Comparison of ENCODE assay signal across 31 cellular contexts in the genomic region with DNA sequence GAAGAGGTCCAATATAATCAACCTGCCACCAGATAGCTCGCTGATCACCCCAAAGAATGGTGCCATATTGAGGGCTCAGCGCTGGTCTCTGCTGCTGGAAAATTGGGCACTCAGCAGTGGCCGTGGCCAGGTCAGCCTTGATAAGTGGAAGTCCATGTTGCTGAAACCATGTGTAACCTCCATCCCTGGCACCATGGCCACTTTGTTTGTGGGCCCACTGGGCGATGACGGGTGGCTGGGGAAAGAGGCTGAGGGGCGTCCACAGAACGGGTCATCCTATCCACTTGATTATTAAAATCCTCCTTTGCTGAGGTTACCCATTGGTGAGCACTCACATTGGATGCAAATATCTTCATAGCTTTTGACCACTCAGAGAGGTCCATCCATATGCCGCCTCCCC. TPM values are rescaled to one million over a fixed set of nuclear protein-coding genes. Genes with fewer than 3 reads are reported as not detected.
"Had no signal": no experiment of that assay in that cellular context is flagged by ENCODE, and none has a peak within 500 bp of the region (broad histone marks: within the 10 kb centered on the region; RNA-seq: fewer than 3 reads in every experiment).

No MANE protein-coding gene starts in this region.

- H3K4me3 Mint-ChIP-seq: stimulated activated effector memory CD8-positive, alpha-beta T cell treated with anti-CD3 and anti-CD28 coated beads, Interleukin-12 subunit alpha, Interleukin-12 subunit beta, amount 100 ng/mL, for 72 hours; stimulated activated memory B cell treated with anti-CD40 and anti-IgM and Interleukin-4, amounts not matched to agents 10 μg/mL and 1 μg/mL and 100 μg/mL, for 72 hours; stimulated activated naive B cell treated with anti-CD40 and anti-IgM and Interleukin-4, amounts not matched to agents 10 μg/mL and 1 μg/mL and 100 μg/mL, for 72 hours; stimulated activated naive CD8-positive, alpha-beta T cell treated with anti-CD3 and anti-CD28 coated beads, Interleukin-15, amount 100 ng/mL, for 72 hours; stimulated activated naive CD8-positive, alpha-beta T cell treated with anti-CD3 and anti-CD28 coated beads, Interleukin-15, Interleukin-2, amounts not matched to agents 100 ng/mL and 50 ng/mL, for 24 hours; type B pancreatic cell had no signal

- H3K4me1 ChIP-seq: stomach, suprapubic skin, testis, thyroid gland, tibial artery, tibial nerve, transverse colon, upper lobe of left lung, upper lobe of right lung, uterus, vagina had no signal

- H3K27ac Mint-ChIP-seq: stimulated activated effector memory CD8-positive, alpha-beta T cell treated with anti-CD3 and anti-CD28 coated beads, Interleukin-12 subunit alpha, Interleukin-12 subunit beta, amount 100 ng/mL, for 72 hours; stimulated activated memory B cell treated with anti-CD40 and anti-IgM and Interleukin-4, amounts not matched to agents 10 μg/mL and 1 μg/mL and 100 μg/mL, for 72 hours; stimulated activated naive B cell treated with anti-CD40 and anti-IgM and Interleukin-4, amounts not matched to agents 10 μg/mL and 1 μg/mL and 100 μg/mL, for 72 hours; stimulated activated naive CD8-positive, alpha-beta T cell treated with anti-CD3 and anti-CD28 coated beads, Interleukin-15, amount 100 ng/mL, for 72 hours; stimulated activated naive CD8-positive, alpha-beta T cell treated with anti-CD3 and anti-CD28 coated beads, Interleukin-15, Interleukin-2, amounts not matched to agents 100 ng/mL and 50 ng/mL, for 24 hours; type B pancreatic cell had no signal

- DNase-seq: stimulated activated CD4-positive, alpha-beta T cell treated with anti-CD3 and anti-CD28 coated beads, Interleukin-2, amount 100 ng/mL, for 48 hours; stimulated activated CD4-positive, alpha-beta T cell treated with anti-CD3 and anti-CD28 coated beads, Interleukin-4, amount 100 ng/mL, for 1 hour; stimulated activated CD4-positive, alpha-beta T cell treated with anti-CD3 and anti-CD28 coated beads, Interleukin-4, amount 100 ng/mL, for 24 hours; stimulated activated CD4-positive, alpha-beta T cell treated with anti-CD3 and anti-CD28 coated beads, Interleukin-4, amount 100 ng/mL, for 4 hours; stimulated activated CD8-positive, alpha-beta memory T cell treated with anti-CD3 and anti-CD28 coated beads, Interleukin-4, amount 100 ng/mL, for 48 hours; stimulated activated naive B cell treated with anti-CD40 and anti-IgM and Interleukin-4, amounts not matched to agents 10 μg/mL and 1 μg/mL and 100 μg/mL, for 72 hours; stimulated activated naive CD4-positive, alpha-beta T cell; stimulated activated naive CD4-positive, alpha-beta T cell treated with Interleukin-2 at 50 U/mL for 16 hours; stimulated activated naive CD8-positive, alpha-beta T cell treated with anti-CD3 and anti-CD28 coated beads, Interleukin-15, amount 100 ng/mL, for 72 hours; stimulated activated naive CD8-positive, alpha-beta T cell treated with anti-CD3 and anti-CD28 coated beads, Interleukin-15, Interleukin-2, amounts not matched to agents 100 U/mL and 50 U/mL, for 24 hours; stomach; substantia nigra; testis; thyroid gland; tibial artery; transverse colon; upper lobe of left lung; upper lobe of right lung; uterus had no signal

- H3K9me3 ChIP-seq: suprapubic skin, testis, thoracic aorta, thyroid gland, transverse colon, upper lobe of left lung, upper lobe of right lung, vagina had no signal

- H3K4me3 ChIP-seq: stomach, suprapubic skin, testis, thoracic aorta, thyroid gland, tibial artery, tibial nerve, transverse colon, upper lobe of left lung, upper lobe of right lung, uterus, vagina had no signal

- H3K9me3 Mint-ChIP-seq: stimulated activated effector memory CD8-positive, alpha-beta T cell treated with anti-CD3 and anti-CD28 coated beads, Interleukin-12 subunit alpha, Interleukin-12 subunit beta, amount 100 ng/mL, for 72 hours; stimulated activated memory B cell treated with anti-CD40 and anti-IgM and Interleukin-4, amounts not matched to agents 10 μg/mL and 1 μg/mL and 100 μg/mL, for 72 hours; stimulated activated naive CD8-positive, alpha-beta T cell treated with anti-CD3 and anti-CD28 coated beads, Interleukin-15, amount 100 ng/mL, for 72 hours; stimulated activated naive CD8-positive, alpha-beta T cell treated with anti-CD3 and anti-CD28 coated beads, Interleukin-15, Interleukin-2, amounts not matched to agents 100 ng/mL and 50 ng/mL, for 24 hours had no signal

- H3K27ac ChIP-seq: stomach, suprapubic skin, testis, thoracic aorta, thyroid gland, tibial artery, tibial nerve, transverse colon, upper lobe of left lung, upper lobe of right lung, uterus, vagina had no signal

- ATAC-seq: stimulated activated effector memory CD8-positive, alpha-beta T cell treated with anti-CD3 and anti-CD28 coated beads, Interleukin-12 subunit alpha, Interleukin-12 subunit beta, amount 100 ng/mL, for 72 hours; stimulated activated memory B cell treated with anti-CD40 and anti-IgM and Interleukin-4, amounts not matched to agents 10 μg/mL and 1 μg/mL and 100 μg/mL, for 72 hours; stimulated activated naive B cell treated with anti-CD40 and anti-IgM and Interleukin-4, amounts not matched to agents 10 μg/mL and 1 μg/mL and 100 μg/mL, for 72 hours; stimulated activated naive CD8-positive, alpha-beta T cell treated with anti-CD3 and anti-CD28 coated beads, Interleukin-15, amount 100 ng/mL, for 72 hours; stimulated activated naive CD8-positive, alpha-beta T cell treated with anti-CD3 and anti-CD28 coated beads, Interleukin-15, Interleukin-2, amounts not matched to agents 100 U/mL and 50 U/mL, for 24 hours; upper lobe of right lung had no signal

- H3K36me3 Mint-ChIP-seq: stimulated activated effector memory CD8-positive, alpha-beta T cell treated with anti-CD3 and anti-CD28 coated beads, Interleukin-12 subunit alpha, Interleukin-12 subunit beta, amount 100 ng/mL, for 72 hours had no signal

- H3K36me3 ChIP-seq: stomach, suprapubic skin, thoracic aorta, thyroid gland, tibial artery, tibial nerve, transverse colon, upper lobe of left lung, upper lobe of right lung, uterus, vagina had no signal

- H3K27me3 Mint-ChIP-seq: stimulated activated memory B cell treated with anti-CD40 and anti-IgM and Interleukin-4, amounts not matched to agents 10 μg/mL and 1 μg/mL and 100 μg/mL, for 72 hours; stimulated activated naive B cell treated with anti-CD40 and anti-IgM and Interleukin-4, amounts not matched to agents 10 μg/mL and 1 μg/mL and 100 μg/mL, for 72 hours; stimulated activated naive CD8-positive, alpha-beta T cell treated with anti-CD3 and anti-CD28 coated beads, Interleukin-15, amount 100 ng/mL, for 72 hours; stimulated activated naive CD8-positive, alpha-beta T cell treated with anti-CD3 and anti-CD28 coated beads, Interleukin-15, Interleukin-2, amounts not matched to agents 100 ng/mL and 50 ng/mL, for 24 hours; type B pancreatic cell had no signal

- H3K27me3 ChIP-seq: stomach, suprapubic skin, testis, thyroid gland, tibial artery, tibial nerve, transverse colon, upper lobe of left lung, upper lobe of right lung, uterus, vagina had no signal

RNA-seq across cellular contexts. Expression of gene F8A2, which starts 7.7 kb away (rescaled TPM):
- total RNA-seq: suprapubic skin, temporal lobe, testis, thyroid gland, upper lobe of right lung, ureter, urinary bladder, uterus, vagina had no signal
- polyA plus RNA-seq: stomach, thymus, urinary bladder had no signal
